ENCODE assay signal across 15 cellular contexts in genomic region chr1:173356211-173356762, GRCh38.
A peak's percentile ranks its signal among the peaks of the same experiment; 100 is the strongest.
DNase-seq lines count a peak whose midpoint lies in the region; ATAC-seq, FAIRE-seq and TF ChIP-seq lines count a peak whose summit lies in the region.
"Had no signal": no experiment of that assay in that cellular context is flagged by ENCODE, and none has a peak within 500 bp of the region (broad histone marks: within the 10 kb centered on the region; RNA-seq: fewer than 3 reads in every experiment).

No MANE protein-coding gene starts in this region.

- peaks cover 20 to 26% of the 10 kb centered on the region in 2 donors for H3K9me3 Mint-ChIP-seq in stimulated activated naive CD8-positive, alpha-beta T cell treated with anti-CD3 and anti-CD28 coated beads, Interleukin-15, amount 100 ng/mL, for 72 hours
- H3K9me3 Mint-ChIP-seq in natural killer cell = peaks cover 4 to 13% of the 10 kb centered on the region in 2 donors

- H3K4me1 Mint-ChIP-seq in stimulated activated naive CD8-positive, alpha-beta T cell treated with anti-CD3 and anti-CD28 coated beads, Interleukin-15, amount 100 ng/mL, for 72 hours = peaks cover 41% of the 10 kb centered on the region
- peaks cover 0 to 17% of the 10 kb centered on the region in 2 donors for H3K4me1 Mint-ChIP-seq in natural killer cell

- ATAC-seq in HG02852 (IDR thresholded peaks at IDR 0.05; ENCODE audit: unreplicated experiment) (peak; percentile 52), SK-N-SH treated with all-trans-retinoic acid at 6 μM for 48 hours (peak; percentile 83), natural killer cell (no peak)
- no peak for ATAC-seq in stimulated activated naive CD8-positive, alpha-beta T cell treated with anti-CD3 and anti-CD28 coated beads, Interleukin-15, amount 100 ng/mL, for 72 hours

- no peak for DNase-seq in GM18507 (ENCODE audit: extremely low spot score, insufficient read length, low read depth)
- DNase-seq in non-pigmented ciliary epithelial cell (ENCODE audit: low read depth) = peak; percentile 19
- no peak for DNase-seq in amniotic stem cell (lab: John Stamatoyannopoulos, UW)
- DNase-seq in NCI-H774 (lab: John Stamatoyannopoulos, UW) = no peak
- DNase-seq in stimulated activated naive CD8-positive, alpha-beta T cell treated with anti-CD3 and anti-CD28 coated beads, Interleukin-15, amount 100 ng/mL, for 72 hours = no peak
- DNase-seq in natural killer cell = no peak
- DNase-seq: activated CD4-positive, alpha-beta T cell treated with anti-CD3 and anti-CD28 coated beads, Interleukin-2, amount 50 U/mL, for 48 hours; CD4-positive, CD25-positive, alpha-beta regulatory T cell; NCI-H1105; NCI-H446; Peyer's patch; posterior cingulate gyrus; thyroid gland had no signal

- FAIRE-seq in GM18507 (lab: Jason Lieb, UNC) = peak; percentile 78

- H3K27ac Mint-ChIP-seq in stimulated activated naive CD8-positive, alpha-beta T cell treated with anti-CD3 and anti-CD28 coated beads, Interleukin-15, amount 100 ng/mL, for 72 hours = peak overlapping the region in 1 of 2 donors; percentile 6
- H3K27ac Mint-ChIP-seq in natural killer cell = no peak overlapping the region
- H3K27ac Mint-ChIP-seq: CD4-positive, CD25-positive, alpha-beta regulatory T cell had no signal

- H3K4me3 Mint-ChIP-seq in stimulated activated naive CD8-positive, alpha-beta T cell treated with anti-CD3 and anti-CD28 coated beads, Interleukin-15, amount 100 ng/mL, for 72 hours = no peak overlapping the region
- H3K4me3 Mint-ChIP-seq in natural killer cell = no peak overlapping the region

- no peak for TF ChIP-seq CTCF in natural killer cell (IDR thresholded peaks at IDR 0.05)

- no peaks in the 10 kb centered on the region for H3K27me3 Mint-ChIP-seq in stimulated activated naive CD8-positive, alpha-beta T cell treated with anti-CD3 and anti-CD28 coated beads, Interleukin-15, amount 100 ng/mL, for 72 hours
- no peaks in the 10 kb centered on the region for H3K27me3 Mint-ChIP-seq in natural killer cell (ENCODE audit: low read depth in 2 of 2)
- H3K27me3 Mint-ChIP-seq: CD4-positive, CD25-positive, alpha-beta regulatory T cell had no signal

- intact Hi-C loops in natural killer cell (cut with micrococcal nuclease) = no loop called here

- H3K36me3 Mint-ChIP-seq in natural killer cell = peaks cover 14% of the 10 kb centered on the region

TF ChIP-seq in SK-N-SH treated with all-trans-retinoic acid at 6 μM for 48 hours, 23 proteins besides CTCF, POLR2A, EP300 and RAD21:
- TF ChIP-seq ZNF8 (CRISPR knock-in tag; IDR thresholded peaks at IDR 0.05) = no peak
- no peak for TF ChIP-seq POU6F1 (CRISPR knock-in tag; IDR thresholded peaks at IDR 0.05; ENCODE audit: borderline replicate concordance, low read depth)
- no peak for TF ChIP-seq ZFP3 (CRISPR knock-in tag; IDR thresholded peaks at IDR 0.05)
- no peak for TF ChIP-seq BACH2 (CRISPR knock-in tag; IDR thresholded peaks at IDR 0.05; ENCODE audit: borderline replicate concordance)
- no peak for TF ChIP-seq TSHZ2 (CRISPR knock-in tag; IDR thresholded peaks at IDR 0.05)
- TF ChIP-seq ZC3H10 (CRISPR knock-in tag; IDR thresholded peaks at IDR 0.05) = no peak
- TF ChIP-seq ZNF70 (CRISPR knock-in tag; IDR thresholded peaks at IDR 0.05) = no peak
- TF ChIP-seq ISL1 (CRISPR knock-in tag; IDR thresholded peaks at IDR 0.05) = no peak
- no peak for TF ChIP-seq CREB5 (CRISPR knock-in tag; IDR thresholded peaks at IDR 0.05; ENCODE audit: low read depth)
- TF ChIP-seq SNAI2 (CRISPR knock-in tag; IDR thresholded peaks at IDR 0.05) = no peak
- no peak for TF ChIP-seq TOX (CRISPR knock-in tag; IDR thresholded peaks at IDR 0.05; ENCODE audit: borderline replicate concordance)
- no peak for TF ChIP-seq OSR1 (CRISPR knock-in tag; IDR thresholded peaks at IDR 0.05)
- TF ChIP-seq CSDC2 (CRISPR knock-in tag; IDR thresholded peaks at IDR 0.05) = no peak
- no peak for TF ChIP-seq CSRNP3 (CRISPR knock-in tag; IDR thresholded peaks at IDR 0.05)
- TF ChIP-seq ARNTL (CRISPR knock-in tag; IDR thresholded peaks at IDR 0.05; ENCODE audit: borderline replicate concordance, low read depth) = no peak

Comparison
In these comparisons a context has a peak if more than half of its experiments do, and no peak if none do; other contexts are left out.
1. ATAC-seq: peak in HG02852 (single experiment) and SK-N-SH treated with all-trans-retinoic acid at 6 μM for 48 hours (single experiment); none in stimulated activated naive CD8-positive, alpha-beta T cell treated with anti-CD3 and anti-CD28 coated beads, Interleukin-15, amount 100 ng/mL, for 72 hours (single experiment) and natural killer cell (0 of 3).